Comparison of ENCODE assay signal across 18 cellular contexts in genomic region chr2:177679611-177680530, GRCh38.
A peak's percentile ranks its signal among the peaks of the same experiment; 100 is the strongest.
DNase-seq lines count a peak whose midpoint lies in the region; ATAC-seq and TF ChIP-seq lines count a peak whose summit lies in the region.
"Had no signal": no experiment of that assay in that cellular context is flagged by ENCODE, and none has a peak within 500 bp of the region (broad histone marks: within the 10 kb centered on the region; RNA-seq: fewer than 3 reads in every experiment).

No MANE protein-coding gene starts in this region.

- TF ChIP-seq CTCF in heart right ventricle (IDR thresholded peaks at IDR 0.05) = no peak
- TF ChIP-seq CTCF in colonic mucosa (IDR thresholded peaks at IDR 0.05) = no peak

- H3K4me1 ChIP-seq in heart right ventricle (peaks cover 0 to 40% (median 9%) of the 10 kb centered on the region in 9 donors), colonic mucosa (no peaks in the 10 kb centered on the region)

- no peaks in the 10 kb centered on the region for H3K27me3 ChIP-seq in heart right ventricle
- H3K27me3 ChIP-seq in colonic mucosa = no peaks in the 10 kb centered on the region
- H3K27me3 ChIP-seq: BLaER1 treated with 17β-estradiol and CSF1 and Interleukin-3, amounts not matched to agents 10 nM and 100 nM had no signal

- H3K27ac ChIP-seq in heart right ventricle = peak overlapping the region; percentile 17 to 80 (median 60)
- H3K27ac ChIP-seq in colonic mucosa = no peak overlapping the region
- H3K27ac ChIP-seq: BLaER1 treated with 17β-estradiol and CSF1 and Interleukin-3, amounts not matched to agents 10 nM and 100 nM; KMS-11 had no signal

- no peak overlapping the region for H3K9ac ChIP-seq in colonic mucosa (ENCODE audit: low read depth in 2 of 2, low read length in 2 of 2)
- H3K9ac ChIP-seq: BLaER1 treated with 17β-estradiol and CSF1 and Interleukin-3, amounts not matched to agents 10 nM and 100 nM; KMS-11 had no signal

- intact Hi-C loops in heart right ventricle (cut with DNase I) (loop anchor here in 1 of 10 donors (5.0 kb wide), 1 partner anchor 43 kb away; no protein-coding TSS in a partner anchor), cardiac septum (cut with DNase I) (no loop called here), colonic mucosa (cut with DNase I) (no loop called here)

- H3K4me3 ChIP-seq in heart right ventricle = no peak overlapping the region
- no peak overlapping the region for H3K4me3 ChIP-seq in colonic mucosa
- H3K4me3 ChIP-seq: BLaER1 treated with 17β-estradiol and CSF1 and Interleukin-3, amounts not matched to agents 10 nM and 100 nM; GM12878 had no signal

- peak in 1 of 2 donors; percentile 13 for DNase-seq in heart right ventricle
- no peak for DNase-seq in cardiac septum (ENCODE audit: low spot score)
- DNase-seq in colonic mucosa = peak; percentile 38
- DNase-seq in left lobe of liver (ENCODE audit: low spot score) = no peak
- no peak for DNase-seq in NCI-H1694 treated with DMSO at 0.1 percent for 48 hours (lab: John Stamatoyannopoulos, UW)
- no peak for DNase-seq in activated CD4-positive, alpha-beta T cell treated with anti-CD3 and anti-CD28 coated beads, Interleukin-2, amount 50 U/mL, for 48 hours
- DNase-seq: GDM1, NCI-H1048, NCI-H1436 treated with DMSO at 0.1 percent for 48 hours, NCI-H2081 treated with DMSO at 0.1 percent for 48 hours, NCI-H524, SHP77 treated with DMSO at 0.1 percent for 48 hours had no signal

- peak; percentile 66 to 95 (median 88) for ATAC-seq in heart right ventricle
- ATAC-seq in left lobe of liver = peak; percentile 13
- ATAC-seq in GM21723 (IDR thresholded peaks at IDR 0.05; ENCODE audit: unreplicated experiment) = no peak
- no peak for ATAC-seq in GM18517 (IDR thresholded peaks at IDR 0.05; ENCODE audit: unreplicated experiment)
- ATAC-seq: GM12878, HepG2 had no signal

- WGBS in heart right ventricle, 2 donors = 53 to 61% methylated on average over 6 of the region's 6 CpGs

- H3K36me3 ChIP-seq in heart right ventricle (no peaks in the 10 kb centered on the region), colonic mucosa (no peaks in the 10 kb centered on the region)
- H3K36me3 ChIP-seq: BLaER1 treated with 17β-estradiol and CSF1 and Interleukin-3, amounts not matched to agents 10 nM and 100 nM had no signal

- H3K9me3 ChIP-seq in heart right ventricle (no peaks in the 10 kb centered on the region), colonic mucosa (no peaks in the 10 kb centered on the region)
- H3K9me3 ChIP-seq: BLaER1 treated with 17β-estradiol and CSF1 and Interleukin-3, amounts not matched to agents 10 nM and 100 nM had no signal

Comparison
In these comparisons a context has a peak if more than half of its experiments do, and no peak if none do; other contexts are left out.
1. ATAC-seq: peak in heart right ventricle (8 of 8) and left lobe of liver (single experiment); none in GM21723 (single experiment) and GM18517 (single experiment).